21 cellular contexts compared by ENCODE assay signal in the genomic region with DNA sequence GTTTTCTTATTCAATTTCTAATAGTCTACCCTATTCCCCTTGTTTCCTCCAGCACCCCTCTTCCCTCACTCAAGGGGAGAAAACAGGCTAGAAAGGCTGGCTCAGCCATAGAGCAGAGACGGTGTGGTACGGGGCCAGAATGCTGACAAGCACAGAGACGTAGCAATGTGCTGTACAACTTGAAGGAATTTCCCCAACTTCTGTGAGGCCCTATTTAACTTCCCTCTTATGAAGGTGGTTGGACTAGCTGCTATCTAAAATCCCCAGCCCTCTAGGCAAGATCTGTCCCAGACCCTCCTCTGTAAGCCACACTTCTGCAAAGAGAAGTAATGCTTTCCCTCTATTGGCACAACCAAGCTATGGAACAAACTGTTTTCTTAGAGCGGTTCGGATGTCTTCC. TPM values are rescaled to one million over a fixed set of nuclear protein-coding genes. Genes with fewer than 3 reads are reported as not detected.
A peak's percentile ranks its signal among the peaks of the same experiment; 100 is the strongest.
DNase-seq lines count a peak whose midpoint lies in the region; ATAC-seq and TF ChIP-seq lines count a peak whose summit lies in the region.
"Had no signal": no experiment of that assay in that cellular context is flagged by ENCODE, and none has a peak within 500 bp of the region (broad histone marks: within the 10 kb centered on the region; RNA-seq: fewer than 3 reads in every experiment).

No MANE protein-coding gene starts in this region.

- H3K9me3 ChIP-seq in WERI-Rb-1 (ENCODE audit: severe bottlenecking) (no peaks in the 10 kb centered on the region), tibial nerve (no peaks in the 10 kb centered on the region)
- H3K9me3 ChIP-seq: BLaER1, HAP-1 had no signal

- peaks cover 3% of the 10 kb centered on the region for H3K36me3 Mint-ChIP-seq in memory B cell
- H3K36me3 Mint-ChIP-seq: CD8-positive, alpha-beta memory T cell had no signal

- peaks cover 0 to 78% (median 20%) of the 10 kb centered on the region in 4 donors for H3K4me1 ChIP-seq in tibial nerve
- H3K4me1 ChIP-seq: BLaER1, HAP-1 had no signal

- WGBS in tibial nerve, 2 donors: 67 to 68% methylated on average over 5 of the region's 5 CpGs

- no peak for TF ChIP-seq CTCF in WERI-Rb-1 (IDR thresholded peaks at IDR 0.05; ENCODE audit: low read depth, low read length)
- no peak for TF ChIP-seq CTCF in tibial nerve (IDR thresholded peaks at IDR 0.05)

- no peaks in the 10 kb centered on the region for H3K9me3 Mint-ChIP-seq in memory B cell
- H3K9me3 Mint-ChIP-seq: CD8-positive, alpha-beta memory T cell had no signal

- no peaks in the 10 kb centered on the region for H3K4me1 Mint-ChIP-seq in memory B cell
- H3K4me1 Mint-ChIP-seq: CD8-positive, alpha-beta memory T cell had no signal

- H3K4me3 Mint-ChIP-seq in memory B cell: no peak overlapping the region
- H3K4me3 Mint-ChIP-seq: CD8-positive, alpha-beta memory T cell had no signal

- DNase-seq in KBM-7 (peak; percentile 25), WERI-Rb-1 (no peak), memory B cell (ENCODE audit: low spot score in 2 of 2) (no peak), tibial nerve (ENCODE audit: low spot score in 2 of 2) (no peak), T-helper 2 cell (no peak)
- no peak for DNase-seq in effector CD4-positive, alpha-beta T cell
- DNase-seq: CD8-positive, alpha-beta memory T cell; DMS53; EL; NCI-H1417; NCI-H187; NCI-H2227 treated with DMSO at 0.1 percent for 48 hours; NCI-H510A treated with DMSO at 0.1 percent for 48 hours; NCI-H774; PC-9; SIG-M5 had no signal

- H3K36me3 ChIP-seq in WERI-Rb-1 (peaks cover 6% of the 10 kb centered on the region; the same call in 1 of the 2 replicates), tibial nerve (no peaks in the 10 kb centered on the region)
- H3K36me3 ChIP-seq: BLaER1, HAP-1 had no signal

- no peak for TF ChIP-seq EP300 in tibial nerve (IDR thresholded peaks at IDR 0.05)

- H3K27ac ChIP-seq in WERI-Rb-1 (0 out of 2 replicates have a peak overlapping the region, but pooled peaks have one; percentile 16), tibial nerve (peak overlapping the region in 3 of 4 donors; percentile 8 to 88 (median 88))
- H3K27ac ChIP-seq: BLaER1, HL-60, PC-9, RWPE1 had no signal

- in situ Hi-C loops in KBM-7 (cut with MboI; ENCODE audit: low pct_unique_long_range_greater_than_20kb, low sequenced_read_pairs): no loop called here

- peak; percentile 34 for ATAC-seq in memory B cell (ENCODE audit: low read depth)
- ATAC-seq in GM19351 (IDR thresholded peaks at IDR 0.05; ENCODE audit: unreplicated experiment): no peak

- peaks cover 2% of the 10 kb centered on the region for H3K27me3 Mint-ChIP-seq in memory B cell
- H3K27me3 Mint-ChIP-seq: CD8-positive, alpha-beta memory T cell had no signal

- H3K4me3 ChIP-seq in WERI-Rb-1 (ENCODE audit: low read depth, low read length) (no peak overlapping the region), tibial nerve (no peak overlapping the region)
- H3K4me3 ChIP-seq: BLaER1, HAP-1, PC-9 had no signal

- no peak overlapping the region for H3K27ac Mint-ChIP-seq in memory B cell

- H3K27me3 ChIP-seq in WERI-Rb-1 (ENCODE audit: insufficient read depth, low read depth, severe bottlenecking) (no peaks in the 10 kb centered on the region), tibial nerve (no peaks in the 10 kb centered on the region)
- H3K27me3 ChIP-seq: BLaER1 had no signal

- no peak for TF ChIP-seq POLR2A in tibial nerve (IDR thresholded peaks at IDR 0.05)

RNA-seq across cellular contexts. Expression of gene PLEKHA7, which starts 37.9 kb away (rescaled TPM):
- total RNA-seq in tibial nerve: 10 to 100 TPM; 41.6 to 56.7 (median 50.1) TPM
